19 cellular contexts compared by ENCODE assay signal in genomic region chr10:565146-565545, GRCh38.
"Had no signal": no experiment of that assay in that cellular context is flagged by ENCODE, and none has a peak within 500 bp of the region (broad histone marks: within the 10 kb centered on the region; RNA-seq: fewer than 3 reads in every experiment).

No MANE protein-coding gene starts in this region.

- H3K9me3 ChIP-seq: colonic mucosa had no signal

- H3K27ac ChIP-seq: colonic mucosa, esophagus muscularis mucosa, foreskin keratinocyte, gastroesophageal sphincter, heart left ventricle, left lung, lower lobe of right lung had no signal

- H3K27ac Mint-ChIP-seq: dendritic cell treated with granulocyte-macrophage colony-stimulating factor and Interleukin-4, amounts not matched to agents 40 ng/mL and 50 ng/mL, for 4 days; effector memory CD8-positive, alpha-beta T cell; endodermal cell; mesothelial cell of epicardium; naive B cell had no signal

- ATAC-seq: effector memory CD8-positive, alpha-beta T cell; foreskin keratinocyte; gastroesophageal sphincter; heart left ventricle; left cardiac atrium; left lung; left ventricle myocardium superior; lower lobe of right lung; mucosa of descending colon had no signal

- H3K4me1 ChIP-seq: colonic mucosa, foreskin keratinocyte, left lung had no signal

- H3K4me3 ChIP-seq: colonic mucosa, esophagus muscularis mucosa, gastroesophageal sphincter, heart left ventricle, left lung, lower lobe of right lung, mucosa of descending colon had no signal

- H3K4me1 Mint-ChIP-seq: naive B cell had no signal

- H3K4me3 Mint-ChIP-seq: dendritic cell treated with granulocyte-macrophage colony-stimulating factor and Interleukin-4, amounts not matched to agents 40 ng/mL and 50 ng/mL, for 4 days; effector memory CD8-positive, alpha-beta T cell; endodermal cell; mesothelial cell of epicardium; naive B cell had no signal

- H3K27me3 ChIP-seq: colonic mucosa, esophagus muscularis mucosa, foreskin keratinocyte, gastroesophageal sphincter, heart left ventricle, left lung had no signal

- H3K36me3 ChIP-seq: colonic mucosa, esophagus muscularis mucosa, gastroesophageal sphincter, heart left ventricle, left lung, lower lobe of right lung had no signal

- DNase-seq: colonic mucosa; cortex of kidney; effector CD8-positive, alpha-beta T cell; effector memory CD8-positive, alpha-beta T cell; foreskin keratinocyte; heart left ventricle; hippocampal formation; left cardiac atrium; left lung; left ventricle myocardium superior; mesenchymal stem cell; mucosa of descending colon; naive B cell had no signal
